Comparison of ENCODE assay signal across 21 cellular contexts in genomic region chr14:94337274-94337673, GRCh38. TPM values are rescaled to one million over a fixed set of nuclear protein-coding genes. Genes with fewer than 3 reads are reported as not detected.
DNase-seq lines count a peak whose midpoint lies in the region; ATAC-seq and TF ChIP-seq lines count a peak whose summit lies in the region.
"Had no signal": no experiment of that assay in that cellular context is flagged by ENCODE, and none has a peak within 500 bp of the region (broad histone marks: within the 10 kb centered on the region; RNA-seq: fewer than 3 reads in every experiment).

No MANE protein-coding gene starts in this region.

- TF ChIP-seq CTCF in HCT116 (IDR thresholded peaks at IDR 0.05 in 2 of 3, conservative IDR thresholded peaks at IDR 0.05 in 1 of 3; ENCODE audit: borderline replicate concordance in 1 of 3, insufficient read depth in 1 of 3, low read depth in 2 of 3, low read length in 2 of 3) = no peak
- TF ChIP-seq CTCF in PC-9 (conservative IDR thresholded peaks at IDR 0.05) = no peak

- no peak for ATAC-seq in HCT116
- peak; percentile 38 for ATAC-seq in activated T-helper 17 cell treated with anti-CD3 and anti-CD28 coated beads, Interleukin-2, amount 50 U/mL, for 72 hours (replicated peaks)
- no peak for ATAC-seq in GM21786 (IDR thresholded peaks at IDR 0.05; ENCODE audit: unreplicated experiment)
- ATAC-seq: Right ventricle myocardium inferior had no signal

- no peak overlapping the region for H3K9ac ChIP-seq in HCT116 (ENCODE audit: low read length)

- no peak overlapping the region for H3K27ac ChIP-seq in HCT116 (ENCODE audit: low read depth, low read length)
- H3K27ac ChIP-seq in PC-9 = no peak overlapping the region
- H3K27ac ChIP-seq: upper lobe of left lung had no signal

- intact Hi-C loops in HCT116 (cut with micrococcal nuclease) = no loop called here
- intact Hi-C loops in PC-9 (cut with micrococcal nuclease; ENCODE audit: unreplicated experiment) = no loop called here

- H3K4me3 Mint-ChIP-seq in activated T-helper 17 cell treated with anti-CD3 and anti-CD28 coated beads, Interleukin-2, amount 50 U/mL, for 72 hours = peak overlapping the region; percentile 74
- H3K4me3 Mint-ChIP-seq: activated CD4-positive, alpha-beta T cell treated with anti-CD3 and anti-CD28 coated beads, Interleukin-2, amount 10 ng/mL, durations not matched to agents 24 days and 14 days; activated T-cell treated with anti-CD3 and anti-CD28 coated beads, Interleukin-2, amount 50 U/mL, for 24 hours; IgD-negative memory B cell had no signal

- peak; percentile 19 for DNase-seq in A172 (ENCODE audit: low spot score)
- peak; percentile 50 for DNase-seq in HCT116 (ENCODE audit: low read depth, low spot score)
- DNase-seq in glomerular visceral epithelial cell (ENCODE audit: extremely low spot score) = peak; percentile 54
- DNase-seq in putamen (ENCODE audit: low spot score) = no peak
- DNase-seq in PC-9 = no peak
- no peak for DNase-seq in SIG-M5 (lab: John Stamatoyannopoulos, UW)
- DNase-seq: activated T-cell treated with anti-CD3 and anti-CD28 coated beads, Interleukin-2, amount 50 U/mL, for 24 hours; cerebellar nuclear complex; head of caudate nucleus; kidney; NCI-H1105 treated with DMSO at 0.1 percent for 48 hours; NCI-H2171 treated with DMSO at 0.1 percent for 48 hours; stimulated activated CD4-positive, alpha-beta T cell treated with anti-CD3 and anti-CD28 coated beads, Interleukin-4, amount 100 ng/mL, for 4 hours; upper lobe of left lung had no signal

- no peaks in the 10 kb centered on the region for H3K36me3 ChIP-seq in HCT116 (ENCODE audit: control insufficient read depth in 1 of 2, insufficient read depth in 2 of 2, low read length in 2 of 2)
- no peaks in the 10 kb centered on the region for H3K36me3 ChIP-seq in PC-9 (ENCODE audit: low read depth)
- H3K36me3 ChIP-seq: HAP-1, upper lobe of left lung had no signal

- POLR2A ChIA-PET in HCT116 (lab: Charles Lee) = no interaction called here
- POLR2A ChIA-PET in PC-9 (lab: Charles Lee; ENCODE audit: unreplicated experiment) = no interaction called here

- no peaks in the 10 kb centered on the region for H3K9me2 ChIP-seq in HCT116 (ENCODE audit: insufficient read depth)
- H3K9me2 ChIP-seq in PC-9 (ENCODE audit: insufficient read depth) = no peaks in the 10 kb centered on the region

- H3K4me1 Mint-ChIP-seq in activated T-helper 17 cell treated with anti-CD3 and anti-CD28 coated beads, Interleukin-2, amount 50 U/mL, for 72 hours = peaks cover 33% of the 10 kb centered on the region

- H4K20me1 ChIP-seq in HCT116 (ENCODE audit: insufficient read depth) (no peaks in the 10 kb centered on the region), PC-9 (ENCODE audit: insufficient read depth) (no peaks in the 10 kb centered on the region)

- TF ChIP-seq POLR2A in HCT116 (IDR thresholded peaks at IDR 0.05; ENCODE audit: borderline replicate concordance, extremely low read depth, insufficient read depth, insufficient read length) = no peak

- H3K27me3 Mint-ChIP-seq in activated T-helper 17 cell treated with anti-CD3 and anti-CD28 coated beads, Interleukin-2, amount 50 U/mL, for 72 hours = no peaks in the 10 kb centered on the region

- BruUV-seq in HCT116 (replicated peaks; lab: Mats Ljungman, UMichigan) = no TSS peak
- no TSS peak for BruUV-seq in PC-9 (replicated peaks; lab: Mats Ljungman, UMichigan)

- peaks cover 28% of the 10 kb centered on the region for H3K9me3 Mint-ChIP-seq in activated T-helper 17 cell treated with anti-CD3 and anti-CD28 coated beads, Interleukin-2, amount 50 U/mL, for 72 hours

- CTCF ChIA-PET in HCT116 (lab: Charles Lee) (no interaction called here), PC-9 (lab: Charles Lee) (no interaction called here)

- H3K4me1 ChIP-seq in HCT116 (ENCODE audit: control insufficient read depth in 1 of 2, insufficient read depth in 2 of 2, low read length in 2 of 2) = peaks cover 8 to 16% of the 10 kb centered on the region in 2 experiments
- no peaks in the 10 kb centered on the region for H3K4me1 ChIP-seq in PC-9 (replicated peaks; ENCODE audit: insufficient read depth)
- H3K4me1 ChIP-seq: HAP-1 had no signal

- H2AFZ ChIP-seq in HCT116 (ENCODE audit: low read depth, low read length, poor library complexity, severe bottlenecking) (peak overlapping the region; percentile 10), PC-9 (no peak overlapping the region)

- TF ChIP-seq RAD21 in HCT116 (IDR thresholded peaks at IDR 0.05; ENCODE audit: low read depth) = no peak; the same call in 1 of the 2 replicates

- no peaks in the 10 kb centered on the region for H3K9me3 ChIP-seq in HCT116 (ENCODE audit: control insufficient read depth in 1 of 2, insufficient read depth in 1 of 2, low read depth in 1 of 2, low read length in 2 of 2)
- H3K9me3 ChIP-seq in PC-9 (ENCODE audit: insufficient read depth, low read depth) = no peaks in the 10 kb centered on the region
- H3K9me3 ChIP-seq: HAP-1, upper lobe of left lung had no signal

- no peaks in the 10 kb centered on the region for H3F3A ChIP-seq in PC-9 (ENCODE audit: insufficient read depth, low read depth)

- no peaks in the 10 kb centered on the region for H3K79me2 ChIP-seq in HCT116 (ENCODE audit: insufficient read depth, low read length)
- no peaks in the 10 kb centered on the region for H3K79me2 ChIP-seq in PC-9 (ENCODE audit: low read depth)

- no peaks in the 10 kb centered on the region; the same call in 1 of the 2 replicates for H3K27me3 ChIP-seq in HCT116 (ENCODE audit: insufficient read depth, low read length)
- no peaks in the 10 kb centered on the region for H3K27me3 ChIP-seq in PC-9 (ENCODE audit: insufficient read depth, low read depth)
- H3K27me3 ChIP-seq: upper lobe of left lung had no signal

- RAD21 ChIA-PET in HCT116 (lab: Charles Lee; ENCODE audit: low non-redundant PET in 1 of 2, low total read pairs in 2 of 2, uncharacterized antibody in 2 of 2, unreplicated experiment in 2 of 2) = no interaction called here

- H3K4me2 ChIP-seq in HCT116 (ENCODE audit: low read length) (no peak overlapping the region), PC-9 (no peak overlapping the region)

- peak overlapping the region; percentile 95 for H3K27ac Mint-ChIP-seq in activated T-helper 17 cell treated with anti-CD3 and anti-CD28 coated beads, Interleukin-2, amount 50 U/mL, for 72 hours
- H3K27ac Mint-ChIP-seq: activated CD4-positive, alpha-beta T cell treated with anti-CD3 and anti-CD28 coated beads, Interleukin-2, amount 10 ng/mL, durations not matched to agents 24 days and 14 days; activated T-cell treated with anti-CD3 and anti-CD28 coated beads, Interleukin-2, amount 50 U/mL, for 24 hours; IgD-negative memory B cell had no signal

- H3K4me3 ChIP-seq in HCT116 (replicated peaks in 1 of 2; ENCODE audit: low read depth in 1 of 2, low read length in 2 of 2) (no peak overlapping the region), PC-9 (no peak overlapping the region)
- H3K4me3 ChIP-seq: HAP-1, upper lobe of left lung had no signal

- H3K36me3 Mint-ChIP-seq in activated T-helper 17 cell treated with anti-CD3 and anti-CD28 coated beads, Interleukin-2, amount 50 U/mL, for 72 hours (ENCODE audit: low read depth) = peaks cover 5% of the 10 kb centered on the region

TF ChIP-seq in HCT116, 20 proteins besides CTCF, POLR2A, EP300 and RAD21:
- no peak for TF ChIP-seq CBX3 (IDR thresholded peaks at IDR 0.05; ENCODE audit: low read depth)
- peak; percentile 59 for TF ChIP-seq JUND (IDR thresholded peaks at IDR 0.05)
- TF ChIP-seq FOSL1 (IDR thresholded peaks at IDR 0.05; ENCODE audit: low read depth) = peak; percentile 62; the same call in 1 of the 2 replicates

RNA-seq across cellular contexts. Expression of gene SERPINA6, which starts 14.1 kb away (rescaled TPM):
- not detected in 2 replicates for total RNA-seq in A172 (2014; rRNA removed; shearing (Covaris generic))
- total RNA-seq in HCT116 (2021; ENCODE audit: unreplicated experiment) (not detected), PC-9 (2021) (not detected in 2 replicates)
- not detected in 2 replicates for polyA plus RNA-seq in HCT116 (2012)
- under 1 TPM in 1 of 2 donors, not detected in 1; 0.61 TPM for total RNA-seq in activated T-helper 17 cell treated with anti-CD3 and anti-CD28 coated beads, Interleukin-2, amount 50 U/mL, for 72 hours
- total RNA-seq: activated CD4-positive, alpha-beta T cell treated with anti-CD3 and anti-CD28 coated beads, Interleukin-2, amount 10 ng/mL, durations not matched to agents 24 days and 14 days; Right ventricle myocardium inferior had no signal
- polyA plus RNA-seq: IgD-negative memory B cell had no signal

RNA-seq across cellular contexts. Expression of gene SERPINA2, which starts 29.2 kb away (rescaled TPM):
- not detected in 2 replicates for total RNA-seq in A172 (2014; rRNA removed; shearing (Covaris generic))
- total RNA-seq in HCT116 (2021; ENCODE audit: unreplicated experiment) = not detected
- polyA plus RNA-seq in HCT116 (2012) = not detected in 2 replicates
- under 1 TPM in 1 of 2 donors, not detected in 1; 0.29 TPM for total RNA-seq in activated T-helper 17 cell treated with anti-CD3 and anti-CD28 coated beads, Interleukin-2, amount 50 U/mL, for 72 hours
- total RNA-seq in PC-9 (2021) = not detected in 2 replicates
- total RNA-seq: activated CD4-positive, alpha-beta T cell treated with anti-CD3 and anti-CD28 coated beads, Interleukin-2, amount 10 ng/mL, durations not matched to agents 24 days and 14 days; kidney; Right ventricle myocardium inferior; upper lobe of left lung had no signal
- polyA plus RNA-seq: adipose tissue, IgD-negative memory B cell had no signal

RNA-seq across cellular contexts. Expression of gene SERPINA10, which starts 44.2 kb away (rescaled TPM):
- total RNA-seq in A172 (2014; rRNA removed; shearing (Covaris generic)) = not detected in 2 replicates
- total RNA-seq in HCT116 (2021; ENCODE audit: unreplicated experiment) (not detected), PC-9 (2021) (not detected in 2 replicates)
- 0.04 TPM in 1 of 2 replicates, not detected in the other for polyA plus RNA-seq in HCT116 (2012)
- not detected for total RNA-seq in activated T-helper 17 cell treated with anti-CD3 and anti-CD28 coated beads, Interleukin-2, amount 50 U/mL, for 72 hours
- total RNA-seq: activated CD4-positive, alpha-beta T cell treated with anti-CD3 and anti-CD28 coated beads, Interleukin-2, amount 10 ng/mL, durations not matched to agents 24 days and 14 days; kidney; Right ventricle myocardium inferior had no signal
- polyA plus RNA-seq: IgD-negative memory B cell had no signal

RNA-seq across cellular contexts. Expression of gene SERPINA1, which starts 51.1 kb away (rescaled TPM):
- total RNA-seq in A172 (2014; rRNA removed; shearing (Covaris generic)) = 0.78 and 1.2 TPM in 2 replicates
- 9.1 TPM for total RNA-seq in HCT116 (2021; ENCODE audit: unreplicated experiment)
- 4.9 and 6.6 TPM in 2 replicates for polyA plus RNA-seq in HCT116 (2012)
- 100 to 1,000 TPM in 1 of 2 donors, 1 to 10 TPM in 1; 1.3 to 160 TPM for total RNA-seq in activated T-helper 17 cell treated with anti-CD3 and anti-CD28 coated beads, Interleukin-2, amount 50 U/mL, for 72 hours
- not detected in 2 replicates for total RNA-seq in PC-9 (2021)

Comparison
In these comparisons a context has a peak if more than half of its experiments do, and no peak if none do; other contexts are left out.
1. DNase-seq: peak in A172 (single experiment), HCT116 (single experiment) and glomerular visceral epithelial cell (single experiment); none in putamen (single experiment), PC-9 (0 of 2) and SIG-M5 (single experiment).